Comparison of ENCODE assay signal across 7 cellular contexts in genomic region chr7:44082541-44083207, GRCh38.
DNase-seq lines count a peak whose midpoint lies in the region; ATAC-seq lines count a peak whose summit lies in the region.

No MANE protein-coding gene starts in this region.

- peak; percentile 98 for DNase-seq in NCI-H2029 (lab: John Stamatoyannopoulos, UW)
- peak; percentile 96 for DNase-seq in T-helper 9 cell
- DNase-seq in astrocyte of the hippocampus (ENCODE audit: low read depth, low spot score), result peak; percentile 99
- DNase-seq in hippocampal formation (lab: John Stamatoyannopoulos, UW), result peak; percentile 99
- DNase-seq in retina, result peak; percentile 93

- ATAC-seq in GM18508 (IDR thresholded peaks at IDR 0.05; ENCODE audit: insufficient read depth, unreplicated experiment) (peak; percentile 73), HG02981 (IDR thresholded peaks at IDR 0.05; ENCODE audit: unreplicated experiment) (peak; percentile 93)

Comparison
In these comparisons a context has a peak if more than half of its experiments do, and no peak if none do; other contexts are left out.
1. Peak in every context shown above with its lines: DNase-seq and ATAC-seq.